33 cellular contexts compared by ENCODE assay signal in the genomic region with DNA sequence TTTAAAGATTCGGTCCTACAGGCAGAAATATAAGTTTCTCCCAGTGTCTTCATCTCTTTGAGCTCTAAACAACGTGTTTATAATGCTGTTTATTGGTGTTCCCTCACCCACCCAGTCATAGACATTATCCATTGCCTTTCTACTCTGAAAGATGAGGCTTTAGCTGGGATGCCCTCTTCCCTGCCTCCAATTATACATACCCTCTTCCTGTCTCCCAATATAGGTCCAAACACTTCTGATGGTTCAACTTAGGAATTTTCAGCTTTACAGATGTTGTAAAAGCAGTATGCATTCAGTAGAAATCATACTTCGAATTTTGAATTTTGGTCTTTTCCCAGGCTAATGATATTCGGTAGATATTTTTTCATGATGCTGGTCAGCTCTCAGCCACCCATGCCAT. TPM values are rescaled to one million over a fixed set of nuclear protein-coding genes. Genes with fewer than 3 reads are reported as not detected.
"Had no signal": no experiment of that assay in that cellular context is flagged by ENCODE, and none has a peak within 500 bp of the region (broad histone marks: within the 10 kb centered on the region; RNA-seq: fewer than 3 reads in every experiment).

No MANE protein-coding gene starts in this region.

- H3K4me3 ChIP-seq: ascending aorta, cardiac muscle cell, colonic mucosa, gastroesophageal sphincter, ovary, prostate gland, sigmoid colon, vagina had no signal

- H3K36me3 ChIP-seq: ascending aorta, cardiac muscle cell, colonic mucosa, gastroesophageal sphincter, ovary, prostate gland, sigmoid colon, upper lobe of left lung, vagina, WERI-Rb-1 had no signal

- H3K27ac Mint-ChIP-seq: activated CD4-positive, alpha-beta memory T cell treated with anti-CD3 and anti-CD28 coated beads for 36 hours; activated naive CD8-positive, alpha-beta T cell treated with anti-CD3 and anti-CD28 coated beads, Interleukin-2, amount 10 ng/mL, durations not matched to agents 7 days and 5 days; activated T-cell treated with anti-CD3 and anti-CD28 coated beads, Interleukin-2, amount 50 U/mL, for 24 hours; brain; immature natural killer cell; memory B cell; nephron progenitor cell; stimulated activated effector memory CD8-positive, alpha-beta T cell treated with anti-CD3 and anti-CD28 coated beads, Interleukin-12 subunit alpha, Interleukin-12 subunit beta, amount 100 ng/mL, for 72 hours; stimulated activated naive CD8-positive, alpha-beta T cell treated with anti-CD3 and anti-CD28 coated beads, Interleukin-15, Interleukin-2, amounts not matched to agents 100 ng/mL and 50 ng/mL, for 24 hours had no signal

- DNase-seq: activated CD4-positive, alpha-beta memory T cell treated with anti-CD3 and anti-CD28 coated beads for 36 hours; activated CD4-positive, alpha-beta T cell treated with anti-CD3 and anti-CD28 coated beads for 48 hours; activated CD8-positive, alpha-beta memory T cell treated with anti-CD3 and anti-CD28 coated beads, Interleukin-2, amount 50 U/mL, for 48 hours; activated effector memory CD4-positive, alpha-beta T cell treated with Interleukin-2 at 50 U/mL for 16 hours; activated naive CD4-positive, alpha-beta T cell treated with Interleukin-2 at 50 U/mL for 16 hours; activated naive CD8-positive, alpha-beta T cell treated with anti-CD3 and anti-CD28 coated beads, Interleukin-2, amount 10 ng/mL, durations not matched to agents 7 days and 5 days; activated T-cell treated with anti-CD3 and anti-CD28 coated beads, Interleukin-2, amount 50 U/mL, for 24 hours; cerebellar nuclear complex; colonic mucosa; effector memory CD4-positive, alpha-beta T cell; head of caudate nucleus; hypothalamus; immature natural killer cell; kidney; nephron progenitor cell; ovary; retina; sigmoid colon; small intestine; stimulated activated CD4-positive, alpha-beta T cell treated with anti-CD3 and anti-CD28 coated beads, Interleukin-4, amount 100 ng/mL, for 24 hours; WERI-Rb-1 had no signal

- H3K9me3 Mint-ChIP-seq: memory B cell; stimulated activated effector memory CD8-positive, alpha-beta T cell treated with anti-CD3 and anti-CD28 coated beads, Interleukin-12 subunit alpha, Interleukin-12 subunit beta, amount 100 ng/mL, for 72 hours had no signal

- H3K27ac ChIP-seq: ascending aorta, cardiac muscle cell, colonic mucosa, gastroesophageal sphincter, ovary, prostate gland, sigmoid colon, vagina, WERI-Rb-1 had no signal

- H3K4me3 Mint-ChIP-seq: activated naive CD8-positive, alpha-beta T cell treated with anti-CD3 and anti-CD28 coated beads, Interleukin-2, amount 10 ng/mL, durations not matched to agents 7 days and 5 days; activated T-cell treated with anti-CD3 and anti-CD28 coated beads, Interleukin-2, amount 50 U/mL, for 24 hours; memory B cell; nephron progenitor cell; stimulated activated effector memory CD8-positive, alpha-beta T cell treated with anti-CD3 and anti-CD28 coated beads, Interleukin-12 subunit alpha, Interleukin-12 subunit beta, amount 100 ng/mL, for 72 hours; stimulated activated naive CD8-positive, alpha-beta T cell treated with anti-CD3 and anti-CD28 coated beads, Interleukin-15, Interleukin-2, amounts not matched to agents 100 ng/mL and 50 ng/mL, for 24 hours had no signal

- H3K9me3 ChIP-seq: colonic mucosa, ovary, prostate gland, sigmoid colon had no signal

- H3K36me3 Mint-ChIP-seq: brain; immature natural killer cell; stimulated activated effector memory CD8-positive, alpha-beta T cell treated with anti-CD3 and anti-CD28 coated beads, Interleukin-12 subunit alpha, Interleukin-12 subunit beta, amount 100 ng/mL, for 72 hours had no signal

- ATAC-seq: activated CD4-positive, CD25-positive, alpha-beta regulatory T cell treated with anti-CD3 and anti-CD28 coated beads, Interleukin-2, amount 50 U/mL, for 24 hours; gastroesophageal sphincter; stimulated activated effector memory CD8-positive, alpha-beta T cell treated with anti-CD3 and anti-CD28 coated beads, Interleukin-12 subunit alpha, Interleukin-12 subunit beta, amount 100 ng/mL, for 72 hours had no signal

- H3K4me1 ChIP-seq: prostate gland had no signal

- H3K27me3 ChIP-seq: ascending aorta, colonic mucosa, ovary, upper lobe of left lung, vagina had no signal

RNA-seq across cellular contexts. Expression of a gene that starts 2.6 kb away (rescaled TPM):
- total RNA-seq: fibroblast of villous mesenchyme had no signal
